In the genomic region with DNA sequence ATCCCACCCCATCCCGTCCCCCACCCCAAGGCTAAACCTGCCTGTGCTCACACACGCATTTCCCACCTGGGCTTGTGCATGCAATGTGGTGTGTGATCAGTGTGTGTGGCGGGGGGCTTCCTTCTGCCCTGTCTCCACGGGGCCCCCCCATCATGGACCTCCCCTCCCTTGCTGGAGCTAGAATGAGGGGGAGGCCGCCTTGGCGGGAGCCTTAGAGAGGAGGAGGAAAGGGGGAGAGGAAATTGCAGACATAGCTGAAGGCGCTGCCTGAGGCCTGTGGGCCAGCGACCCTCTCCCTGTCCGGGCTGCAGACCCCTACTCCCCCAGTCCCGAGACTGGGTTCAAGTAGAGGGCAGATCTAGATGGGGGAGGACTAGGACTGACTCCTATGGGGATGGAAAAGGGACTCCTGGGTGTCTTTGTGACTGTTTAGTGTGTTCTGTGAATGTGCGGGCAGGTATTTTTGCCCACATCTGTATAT, we compare ENCODE assay signal across 8 cellular contexts.
A peak's percentile ranks its signal among the peaks of the same experiment; 100 is the strongest.
DNase-seq lines count a peak whose midpoint lies in the region; ATAC-seq and TF ChIP-seq lines count a peak whose summit lies in the region.

No MANE protein-coding gene starts in this region.

- H3K4me1 ChIP-seq in ES-I3 (ENCODE audit: insufficient read depth, low read length): peaks cover 8% of the 10 kb centered on the region; the same call in 1 of the 2 replicates
- peaks cover 3% of the 10 kb centered on the region for H3K4me1 ChIP-seq in rectal smooth muscle tissue (ENCODE audit: control insufficient read depth, insufficient read depth, low read length)

- no peaks in the 10 kb centered on the region for H3K9me3 ChIP-seq in ES-I3 (ENCODE audit: control insufficient read depth, insufficient read depth, low read length)

- TF ChIP-seq CTCF in RWPE1 (conservative IDR thresholded peaks at IDR 0.05; ENCODE audit: low read depth) (no peak), fibroblast of pulmonary artery (IDR thresholded peaks at IDR 0.05; ENCODE audit: low read length, missing control alignments) (no peak)

- no peak for DNase-seq in RWPE1 (ENCODE audit: low spot score)
- peak; percentile 28 for DNase-seq in fibroblast of pulmonary artery (ENCODE audit: low read depth)
- DNase-seq in superior temporal gyrus (ENCODE audit: extremely low spot score): no peak
- no peak for DNase-seq in NCI-H345 treated with DMSO at 0.1 percent for 48 hours (lab: John Stamatoyannopoulos, UW; ENCODE audit: unreplicated experiment)

- ATAC-seq in HG02678 (IDR thresholded peaks at IDR 0.05; ENCODE audit: unreplicated experiment) (no peak), HG03457 (IDR thresholded peaks at IDR 0.05; ENCODE audit: unreplicated experiment) (no peak)

- H3K27ac ChIP-seq in RWPE1 (peak overlapping the region; percentile 72), rectal smooth muscle tissue (ENCODE audit: low read depth, low read length) (peak overlapping the region; percentile 16)

- H3K9ac ChIP-seq in ES-I3 (ENCODE audit: low read depth, low read length) (peak overlapping the region; percentile 63; the same call in 1 of the 2 replicates), rectal smooth muscle tissue (ENCODE audit: low read length) (no peak overlapping the region)

- H3K4me3 ChIP-seq in fibroblast of pulmonary artery (replicated peaks; ENCODE audit: low read depth, low read length) (no peak overlapping the region), rectal smooth muscle tissue (ENCODE audit: low read length) (peak overlapping the region; percentile 75)

- POLR2A ChIA-PET in RWPE1 (lab: Yijun Ruan, JAX; ENCODE audit: low non-redundant PET): interaction anchor here (0.7 kb wide), 1 partner anchor 64 kb away, joined by 6 read pairs; no protein-coding TSS in a partner anchor

- CTCF ChIA-PET in RWPE1 (lab: Yijun Ruan, JAX): interaction anchor here (0.8 to 1.1 kb wide), 2 partner anchors 18 to 58 kb away, joined by 3 read pairs; no protein-coding TSS in a partner anchor

- no peaks in the 10 kb centered on the region for H3K27me3 ChIP-seq in rectal smooth muscle tissue (ENCODE audit: control insufficient read depth, insufficient read depth, low read length)

- H3K36me3 ChIP-seq in ES-I3 (ENCODE audit: insufficient read depth, low read length) (no peaks in the 10 kb centered on the region), rectal smooth muscle tissue (ENCODE audit: control insufficient read depth, insufficient read depth, low read length) (no peaks in the 10 kb centered on the region)
